1 cellular context compared by ENCODE assay signal in genomic region chr22:38272373-38273134, GRCh38.
TF ChIP-seq lines count a peak whose summit lies in the region.

TMEM184B (minus strand) TSS chr22:38273010; CDS start chr22:38247961, 25,049 bp downstream.

TF ChIP-seq in HepG2, 621 proteins besides CTCF, POLR2A, EP300 and RAD21 (continued from another document and continues in another):
- no peak for TF ChIP-seq ZNF800 (CRISPR knock-in tag; IDR thresholded peaks at IDR 0.05)
- no peak for TF ChIP-seq RBM22 (optimal IDR thresholded peaks at IDR 0.05; ENCODE audit: low read length)
- no peak for TF ChIP-seq RARG (CRISPR knock-in tag; IDR thresholded peaks at IDR 0.05; ENCODE audit: low read depth)
- no peak for TF ChIP-seq ZNF605 (CRISPR knock-in tag; IDR thresholded peaks at IDR 0.05)
- no peak for TF ChIP-seq TRIM22 (IDR thresholded peaks at IDR 0.05)
- peak; percentile 72 for TF ChIP-seq HNRNPL (IDR thresholded peaks at IDR 0.05; ENCODE audit: low read depth, low read length)
- TF ChIP-seq ZNF652 (CRISPR knock-in tag; IDR thresholded peaks at IDR 0.05; ENCODE audit: borderline replicate concordance, low read depth): no peak
- TF ChIP-seq MED1 (CRISPR knock-in tag; IDR thresholded peaks at IDR 0.05): no peak
- TF ChIP-seq XRCC5 (optimal IDR thresholded peaks at IDR 0.05; ENCODE audit: low read length): no peak
- no peak for TF ChIP-seq HNF4A (CRISPR knock-in tag; IDR thresholded peaks at IDR 0.05)
- TF ChIP-seq GATAD2A (CRISPR knock-in tag; IDR thresholded peaks at IDR 0.05): no peak
- TF ChIP-seq ZNF768 (CRISPR knock-in tag; IDR thresholded peaks at IDR 0.05): no peak; the same call in 1 of the 2 replicates
- no peak for TF ChIP-seq TCF7 (IDR thresholded peaks at IDR 0.05; ENCODE audit: low read depth)
- TF ChIP-seq SYNCRIP (IDR thresholded peaks at IDR 0.05; ENCODE audit: insufficient read depth, low read depth, low read length): no peak
- 0 out of 2 replicates have a peak, but pooled peaks have one; percentile 16 for TF ChIP-seq ZMYM4 (CRISPR knock-in tag; IDR thresholded peaks at IDR 0.05)
- TF ChIP-seq REPIN1 (CRISPR knock-in tag; IDR thresholded peaks at IDR 0.05; ENCODE audit: borderline replicate concordance, low read depth): no peak
- no peak for TF ChIP-seq ZFP62 (CRISPR knock-in tag; IDR thresholded peaks at IDR 0.05)
- no peak for TF ChIP-seq ZHX1 (CRISPR knock-in tag; IDR thresholded peaks at IDR 0.05; ENCODE audit: low read depth)
- no peak; the same call in 1 of the 2 replicates for TF ChIP-seq JDP2 (CRISPR knock-in tag; IDR thresholded peaks at IDR 0.05; ENCODE audit: borderline replicate concordance)
- no peak for TF ChIP-seq ZNF674 (CRISPR knock-in tag; IDR thresholded peaks at IDR 0.05; ENCODE audit: low read depth)
- no peak for TF ChIP-seq NR2F6 (IDR thresholded peaks at IDR 0.05)
- no peak for TF ChIP-seq NR2F6 (CRISPR knock-in tag; IDR thresholded peaks at IDR 0.05)
- no peak for TF ChIP-seq NFE2L2 (IDR thresholded peaks at IDR 0.05; ENCODE audit: low read length)
- TF ChIP-seq ATF7 (IDR thresholded peaks at IDR 0.05): no peak
- TF ChIP-seq ATF7 (CRISPR knock-in tag; IDR thresholded peaks at IDR 0.05): 0 out of 2 replicates have a peak, but pooled peaks have one; percentile 31
- TF ChIP-seq ZBTB7A (CRISPR knock-in tag; IDR thresholded peaks at IDR 0.05): no peak
- no peak for TF ChIP-seq ZNF841 (CRISPR knock-in tag; IDR thresholded peaks at IDR 0.05; ENCODE audit: borderline replicate concordance)
- TF ChIP-seq ZBTB40 (IDR thresholded peaks at IDR 0.05): no peak
- no peak for TF ChIP-seq ZBTB40 (CRISPR knock-in tag; IDR thresholded peaks at IDR 0.05)
- TF ChIP-seq PAX8 (CRISPR knock-in tag; IDR thresholded peaks at IDR 0.05; ENCODE audit: borderline replicate concordance): no peak
- TF ChIP-seq HNRNPUL1 (IDR thresholded peaks at IDR 0.05; ENCODE audit: low read depth, low read length): no peak
- no peak for TF ChIP-seq PBX2 (CRISPR knock-in tag; IDR thresholded peaks at IDR 0.05)
- TF ChIP-seq SNAPC5 (CRISPR knock-in tag; IDR thresholded peaks at IDR 0.05; ENCODE audit: borderline replicate concordance): no peak
- TF ChIP-seq TP53 (CRISPR knock-in tag; conservative IDR thresholded peaks at IDR 0.05): no peak
- TF ChIP-seq ZNF773 (CRISPR knock-in tag; IDR thresholded peaks at IDR 0.05; ENCODE audit: borderline replicate concordance): no peak
- TF ChIP-seq BRF2 (CRISPR knock-in tag; IDR thresholded peaks at IDR 0.05): no peak
- no peak for TF ChIP-seq ZMAT5 (CRISPR knock-in tag; IDR thresholded peaks at IDR 0.05; ENCODE audit: borderline replicate concordance, low read depth)
- no peak for TF ChIP-seq THAP7 (CRISPR knock-in tag; IDR thresholded peaks at IDR 0.05)
- no peak for TF ChIP-seq FUBP1 (CRISPR knock-in tag; IDR thresholded peaks at IDR 0.05; ENCODE audit: borderline replicate concordance)
- TF ChIP-seq ELF3 (CRISPR knock-in tag; IDR thresholded peaks at IDR 0.05): no peak
- TF ChIP-seq ZSCAN31 (CRISPR knock-in tag; IDR thresholded peaks at IDR 0.05; ENCODE audit: low read depth): no peak; the same call in 1 of the 2 replicates
- no peak for TF ChIP-seq MLLT10 (CRISPR knock-in tag; IDR thresholded peaks at IDR 0.05)
